8 cellular contexts compared by ENCODE assay signal in genomic region chr13:99442273-99442895, GRCh38. TPM values are rescaled to one million over a fixed set of nuclear protein-coding genes. Genes with fewer than 3 reads are reported as not detected.
DNase-seq lines count a peak whose midpoint lies in the region; ATAC-seq and TF ChIP-seq lines count a peak whose summit lies in the region.

No MANE protein-coding gene starts in this region.

- no peak overlapping the region for H3K4me2 ChIP-seq in KMS-11

- intact Hi-C loops in breast epithelium (cut with DNase I; ENCODE audit: low total_unique reads) (no loop called here), stomach (cut with DNase I; ENCODE audit: low total_unique reads) (loop anchor here (10.0 kb wide), 1 partner anchor 62 kb away; the partner anchor contains the start of gene TM9SF2)

- H3K9me3 ChIP-seq in breast epithelium (no peaks in the 10 kb centered on the region), stomach (no peaks in the 10 kb centered on the region)

- no peak for TF ChIP-seq EP300 in stomach (IDR thresholded peaks at IDR 0.05)

- H3K27ac ChIP-seq in KMS-11 = no peak overlapping the region
- no peak overlapping the region for H3K27ac ChIP-seq in RWPE1
- H3K27ac ChIP-seq in breast epithelium = no peak overlapping the region
- H3K27ac ChIP-seq in stomach = no peak overlapping the region

- no peak for ATAC-seq in GM21529 (IDR thresholded peaks at IDR 0.05; ENCODE audit: unreplicated experiment)

- 67 to 70% (median 68%) methylated on average over 7 of the region's 7 CpGs for WGBS in stomach, 5 donors

- H3K27me3 ChIP-seq in KMS-11 (ENCODE audit: insufficient read depth, low read depth) = no peaks in the 10 kb centered on the region
- peaks cover 0 to 3% of the 10 kb centered on the region in 2 donors for H3K27me3 ChIP-seq in breast epithelium
- H3K27me3 ChIP-seq in stomach = peaks cover 0 to 22% (median 0%) of the 10 kb centered on the region in 3 donors

- H3K4me3 ChIP-seq in KMS-11 (IDR thresholded peaks at IDR 0.05; ENCODE audit: insufficient read depth, low read depth, low read length) (no peak overlapping the region), breast epithelium (no peak overlapping the region), stomach (no peak overlapping the region)

- no peaks in the 10 kb centered on the region for H3K79me2 ChIP-seq in KMS-11 (ENCODE audit: insufficient read depth, low read depth)

- peak; percentile 16 for DNase-seq in NK-92 (lab: John Stamatoyannopoulos, UW; ENCODE audit: unreplicated experiment)
- DNase-seq in NK-92 treated with Interleukin-12 subunit alpha and Interleukin-12 subunit beta, amount 100 ng/mL, for 24 hours (lab: John Stamatoyannopoulos, UW) = no peak
- peak; percentile 40 for DNase-seq in RWPE1 (ENCODE audit: low spot score)
- DNase-seq in breast epithelium (ENCODE audit: low spot score in 2 of 2) = no peak
- peak; percentile 53 for DNase-seq in kidney glomerular epithelial cell (lab: John Stamatoyannopoulos, UW)
- DNase-seq in stomach = peak; percentile 52

- TF ChIP-seq CTCF in KMS-11 (conservative IDR thresholded peaks at IDR 0.05; ENCODE audit: low read depth, low read length) = peak; percentile 75; the same call in 1 of the 2 replicates
- peak; percentile 96 for TF ChIP-seq CTCF in RWPE1 (conservative IDR thresholded peaks at IDR 0.05; ENCODE audit: low read depth)
- peak; percentile 84 to 89 (median 85) for TF ChIP-seq CTCF in breast epithelium (IDR thresholded peaks at IDR 0.05)
- peak in 5 of 7 experiments; percentile 76 to 98 (median 93) for TF ChIP-seq CTCF in stomach (IDR thresholded peaks at IDR 0.05)

- H3K4me1 ChIP-seq in KMS-11 (ENCODE audit: low read depth, poor library complexity, severe bottlenecking) (no peaks in the 10 kb centered on the region), breast epithelium (no peaks in the 10 kb centered on the region), stomach (peaks cover 0 to under 1% (median 0%) of the 10 kb centered on the region in 4 donors)

- no peaks in the 10 kb centered on the region for H4K20me1 ChIP-seq in KMS-11 (ENCODE audit: insufficient read depth)

- H3K36me3 ChIP-seq in KMS-11 (ENCODE audit: insufficient read depth) (no peaks in the 10 kb centered on the region), breast epithelium (no peaks in the 10 kb centered on the region), stomach (no peaks in the 10 kb centered on the region)

- no peak overlapping the region for H2AFZ ChIP-seq in KMS-11 (ENCODE audit: low read depth)

- no peak overlapping the region for H3K9ac ChIP-seq in KMS-11

- CTCF ChIA-PET in RWPE1 (lab: Yijun Ruan, JAX) = interaction anchor here (0.6 to 1.3 kb wide), 3 partner anchors 43 to 471 kb away, joined by 3 to 6 read pairs (median 3); no protein-coding TSS in a partner anchor

- TF ChIP-seq POLR2A in breast epithelium (IDR thresholded peaks at IDR 0.05) = no peak
- no peak for TF ChIP-seq POLR2A in stomach (IDR thresholded peaks at IDR 0.05)

- POLR2A ChIA-PET in RWPE1 (lab: Yijun Ruan, JAX; ENCODE audit: low non-redundant PET) = no interaction called here

RNA-seq across cellular contexts. Expression of gene TM9SF2, which starts 58.9 kb away (rescaled TPM):
- total RNA-seq in breast epithelium = 100 to 1,000 TPM in 2 of 3 donors, 10 to 100 TPM in 1; 95.1 to 155 (median 107) TPM
- 100 to 1,000 TPM in 1 of 5 donors, 10 to 100 TPM in 4; 18.1 to 268 (median 31.2) TPM for total RNA-seq in stomach
- polyA plus RNA-seq in stomach = 10 to 100 TPM; 22.9 to 56.1 (median 40.8) TPM

Comparison
In these comparisons a context has a peak if more than half of its experiments do, and no peak if none do; other contexts are left out.
1. DNase-seq: peak in NK-92 (single experiment), RWPE1 (single experiment), kidney glomerular epithelial cell (single experiment) and stomach (single experiment); none in NK-92 treated with Interleukin-12 subunit alpha and Interleukin-12 subunit beta, amount 100 ng/mL, for 24 hours (single experiment) and breast epithelium (0 of 2).
2. Peak in every context shown above with its lines, with median percentiles within 50 percentile points of each other: CTCF ChIP-seq.